Comparison of ENCODE assay signal across 19 cellular contexts in genomic region chr20:22509090-22509938, GRCh38.
DNase-seq lines count a peak whose midpoint lies in the region; FAIRE-seq and TF ChIP-seq lines count a peak whose summit lies in the region.
"Had no signal": no experiment of that assay in that cellular context is flagged by ENCODE, and none has a peak within 500 bp of the region (broad histone marks: within the 10 kb centered on the region; RNA-seq: fewer than 3 reads in every experiment).

No MANE protein-coding gene starts in this region.

- no peak overlapping the region for H3K23ac ChIP-seq in neuronal stem cell (ENCODE audit: low read depth, low read length, poor library complexity)

- H3K14ac ChIP-seq in neuronal stem cell (ENCODE audit: low read length), result no peak overlapping the region

- no peak overlapping the region for H3K4me2 ChIP-seq in neuronal stem cell (ENCODE audit: insufficient read depth, low read length, poor library complexity, severe bottlenecking)
- H3K4me2 ChIP-seq: A549, GM23338 had no signal

- CTCF ChIA-PET in CD8-positive, alpha-beta memory T cell (lab: Charles Lee), result no interaction called here

- H3K9me3 ChIP-seq in neuronal stem cell (replicated peaks in 1 of 2; ENCODE audit: control insufficient read depth in 2 of 2, insufficient read depth in 1 of 2, low read depth in 1 of 2, low read length in 2 of 2), result no peaks in the 10 kb centered on the region
- H3K9me3 ChIP-seq in CD8-positive, alpha-beta memory T cell (ENCODE audit: low read length), result no peaks in the 10 kb centered on the region
- H3K9me3 ChIP-seq in effector memory CD4-positive, alpha-beta T cell (ENCODE audit: control insufficient read depth, low read length), result no peaks in the 10 kb centered on the region
- H3K9me3 ChIP-seq: A549, BE2C had no signal

- no peak overlapping the region for H3K27ac ChIP-seq in neuronal stem cell (replicated peaks; ENCODE audit: low read length)
- H3K27ac ChIP-seq in CD8-positive, alpha-beta memory T cell (ENCODE audit: low read depth, low read length), result no peak overlapping the region
- no peak overlapping the region for H3K27ac ChIP-seq in effector memory CD4-positive, alpha-beta T cell (ENCODE audit: insufficient read depth, low read length, poor library complexity, severe bottlenecking)
- H3K27ac ChIP-seq: A549, C4-2B had no signal

- no peaks in the 10 kb centered on the region for H3K27me3 ChIP-seq in bronchial epithelial cell (ENCODE audit: control insufficient read depth, insufficient read depth, low read length)
- H3K27me3 ChIP-seq in neuronal stem cell (ENCODE audit: control insufficient read depth in 3 of 3, insufficient read depth in 3 of 3, low read depth in 1 of 3, low read length in 3 of 3), result no peaks in the 10 kb centered on the region
- H3K27me3 ChIP-seq in CD8-positive, alpha-beta memory T cell (ENCODE audit: insufficient read depth, low read length, poor library complexity, severe bottlenecking), result no peaks in the 10 kb centered on the region
- no peaks in the 10 kb centered on the region for H3K27me3 ChIP-seq in effector memory CD4-positive, alpha-beta T cell (replicated peaks; ENCODE audit: control insufficient read depth, insufficient read depth, low read length, poor library complexity, severe bottlenecking)
- H3K27me3 ChIP-seq: BE2C had no signal

- H3K4ac ChIP-seq in neuronal stem cell (ENCODE audit: low read length), result no peak overlapping the region

- H4K91ac ChIP-seq in neuronal stem cell (ENCODE audit: low read depth, low read length, poor library complexity), result no peak overlapping the region

- FAIRE-seq in bronchial epithelial cell (lab: Jason Lieb, UNC), result peak; percentile 80
- FAIRE-seq: G401.6, GM12891 had no signal

- H3K27ac Mint-ChIP-seq in activated naive CD8-positive, alpha-beta T cell treated with anti-CD3 and anti-CD28 coated beads for 36 hours, result no peak overlapping the region
- no peak overlapping the region for H3K27ac Mint-ChIP-seq in CD8-positive, alpha-beta memory T cell
- H3K27ac Mint-ChIP-seq: CD4-positive, alpha-beta memory T cell; GM23338 had no signal

- H3K36me3 Mint-ChIP-seq in activated naive CD8-positive, alpha-beta T cell treated with anti-CD3 and anti-CD28 coated beads for 36 hours, result no peaks in the 10 kb centered on the region
- H3K36me3 Mint-ChIP-seq in CD8-positive, alpha-beta memory T cell, result no peaks in the 10 kb centered on the region
- H3K36me3 Mint-ChIP-seq: CD4-positive, alpha-beta memory T cell had no signal

- H3K9ac ChIP-seq in neuronal stem cell (ENCODE audit: low read depth, low read length, poor library complexity), result no peak overlapping the region

- POLR2A ChIA-PET in CD8-positive, alpha-beta memory T cell (lab: Charles Lee), result no interaction called here

- no peaks in the 10 kb centered on the region for H3K27me3 Mint-ChIP-seq in activated naive CD8-positive, alpha-beta T cell treated with anti-CD3 and anti-CD28 coated beads for 36 hours
- peaks cover 0 to 1% of the 10 kb centered on the region in 2 donors for H3K27me3 Mint-ChIP-seq in CD8-positive, alpha-beta memory T cell
- H3K27me3 Mint-ChIP-seq: CD4-positive, alpha-beta memory T cell had no signal

- H3K18ac ChIP-seq in neuronal stem cell (ENCODE audit: low read length), result peak overlapping the region; percentile 67

- H2AK5ac ChIP-seq in neuronal stem cell (ENCODE audit: low read depth, low read length), result peak overlapping the region; percentile 19

- no peaks in the 10 kb centered on the region for H3K79me1 ChIP-seq in neuronal stem cell (ENCODE audit: low read depth, low read length)

- DNase-seq in DMS53 (lab: John Stamatoyannopoulos, UW) (peak; percentile 87), LHCN-M2 (ENCODE audit: low read depth) (peak; percentile 3), bronchial epithelial cell (ENCODE audit: low read depth) (no peak), neuronal stem cell (ENCODE audit: low spot score) (no peak)
- no peak for DNase-seq in activated naive CD8-positive, alpha-beta T cell treated with anti-CD3 and anti-CD28 coated beads for 36 hours
- no peak for DNase-seq in CD8-positive, alpha-beta memory T cell
- no peak for DNase-seq in effector memory CD4-positive, alpha-beta T cell
- DNase-seq: BE2C; CD4-positive, alpha-beta memory T cell; COR-L47; DMS79 treated with DMSO at 0.1 percent for 48 hours; EL; H7; IMR-90 had no signal

- no peak overlapping the region for H2BK120ac ChIP-seq in neuronal stem cell (ENCODE audit: low read depth, low read length)

- peaks cover 0 to 11% of the 10 kb centered on the region in 2 donors for H3K4me1 ChIP-seq in neuronal stem cell (ENCODE audit: control insufficient read depth in 2 of 2, insufficient read depth in 1 of 2, low read depth in 1 of 2, low read length in 2 of 2)
- no peaks in the 10 kb centered on the region for H3K4me1 ChIP-seq in CD8-positive, alpha-beta memory T cell (ENCODE audit: insufficient read depth, low read length)
- H3K4me1 ChIP-seq in effector memory CD4-positive, alpha-beta T cell (ENCODE audit: control insufficient read depth, insufficient read depth, low read length, poor library complexity, severe bottlenecking), result no peaks in the 10 kb centered on the region
- H3K4me1 ChIP-seq: BE2C had no signal

- H3K4me1 Mint-ChIP-seq in activated naive CD8-positive, alpha-beta T cell treated with anti-CD3 and anti-CD28 coated beads for 36 hours, result no peaks in the 10 kb centered on the region
- no peaks in the 10 kb centered on the region for H3K4me1 Mint-ChIP-seq in CD8-positive, alpha-beta memory T cell
- H3K4me1 Mint-ChIP-seq: CD4-positive, alpha-beta memory T cell had no signal

- WGBS in neuronal stem cell (ENCODE audit: extremely low coverage in 2 of 2, insufficient read length in 2 of 2, insufficient replicate concordance in 1 of 2), 2 donors, result no CpG with 5 or more reads among the region's 8 CpGs

- H3K9me3 Mint-ChIP-seq in activated naive CD8-positive, alpha-beta T cell treated with anti-CD3 and anti-CD28 coated beads for 36 hours, result no peaks in the 10 kb centered on the region
- peaks cover 2 to 12% (median 8%) of the 10 kb centered on the region in 5 donors for H3K9me3 Mint-ChIP-seq in CD8-positive, alpha-beta memory T cell
- H3K9me3 Mint-ChIP-seq: GM23338 had no signal

- H2BK12ac ChIP-seq in neuronal stem cell (ENCODE audit: low read length), result no peak overlapping the region

- H3K4me3 ChIP-seq in bronchial epithelial cell (ENCODE audit: low read depth, low read length) (no peak overlapping the region), neuronal stem cell (ENCODE audit: low read length in 2 of 2) (no peak overlapping the region)
- no peak overlapping the region for H3K4me3 ChIP-seq in CD8-positive, alpha-beta memory T cell (ENCODE audit: low read length)
- H3K4me3 ChIP-seq in effector memory CD4-positive, alpha-beta T cell (ENCODE audit: insufficient read depth, low read depth, low read length, poor library complexity, severe bottlenecking), result no peak overlapping the region
- H3K4me3 ChIP-seq: A549, GM23338 had no signal

- H4K8ac ChIP-seq in neuronal stem cell (ENCODE audit: low read depth, low read length), result no peak overlapping the region

- H2BK5ac ChIP-seq in neuronal stem cell (ENCODE audit: low read length), result no peak overlapping the region

- no peak for TF ChIP-seq CTCF in bronchial epithelial cell (IDR thresholded peaks at IDR 0.05; ENCODE audit: insufficient read depth, low read length, severe bottlenecking)

- H2AFZ ChIP-seq in neuronal stem cell (ENCODE audit: low read length), result no peak overlapping the region
- H2AFZ ChIP-seq: GM23338 had no signal

- no peaks in the 10 kb centered on the region for H3K36me3 ChIP-seq in bronchial epithelial cell (ENCODE audit: control insufficient read depth, insufficient read depth, low read length)
- no peaks in the 10 kb centered on the region for H3K36me3 ChIP-seq in neuronal stem cell (replicated peaks in 1 of 2; ENCODE audit: control insufficient read depth in 2 of 2, insufficient read depth in 2 of 2, low read length in 2 of 2)
- no peaks in the 10 kb centered on the region for H3K36me3 ChIP-seq in CD8-positive, alpha-beta memory T cell (ENCODE audit: insufficient read depth, low read length)
- H3K36me3 ChIP-seq in effector memory CD4-positive, alpha-beta T cell (ENCODE audit: control insufficient read depth, insufficient read depth, low read length), result no peaks in the 10 kb centered on the region
- H3K36me3 ChIP-seq: BE2C had no signal

- no peak overlapping the region for H3K4me3 Mint-ChIP-seq in activated naive CD8-positive, alpha-beta T cell treated with anti-CD3 and anti-CD28 coated beads for 36 hours
- no peak overlapping the region for H3K4me3 Mint-ChIP-seq in CD8-positive, alpha-beta memory T cell
- H3K4me3 Mint-ChIP-seq: GM23338 had no signal

- no peak overlapping the region for H2BK15ac ChIP-seq in neuronal stem cell (ENCODE audit: low read length)

Comparison
In these comparisons a context has a peak if more than half of its experiments do, and no peak if none do; other contexts are left out.
1. DNase-seq: peak in DMS53 (single experiment) and LHCN-M2 (single experiment); none in bronchial epithelial cell (single experiment), neuronal stem cell (single experiment), activated naive CD8-positive, alpha-beta T cell treated with anti-CD3 and anti-CD28 coated beads for 36 hours (single experiment), CD8-positive, alpha-beta memory T cell (0 of 5) and effector memory CD4-positive, alpha-beta T cell (0 of 3).